16 cellular contexts compared by ENCODE assay signal in the genomic region with DNA sequence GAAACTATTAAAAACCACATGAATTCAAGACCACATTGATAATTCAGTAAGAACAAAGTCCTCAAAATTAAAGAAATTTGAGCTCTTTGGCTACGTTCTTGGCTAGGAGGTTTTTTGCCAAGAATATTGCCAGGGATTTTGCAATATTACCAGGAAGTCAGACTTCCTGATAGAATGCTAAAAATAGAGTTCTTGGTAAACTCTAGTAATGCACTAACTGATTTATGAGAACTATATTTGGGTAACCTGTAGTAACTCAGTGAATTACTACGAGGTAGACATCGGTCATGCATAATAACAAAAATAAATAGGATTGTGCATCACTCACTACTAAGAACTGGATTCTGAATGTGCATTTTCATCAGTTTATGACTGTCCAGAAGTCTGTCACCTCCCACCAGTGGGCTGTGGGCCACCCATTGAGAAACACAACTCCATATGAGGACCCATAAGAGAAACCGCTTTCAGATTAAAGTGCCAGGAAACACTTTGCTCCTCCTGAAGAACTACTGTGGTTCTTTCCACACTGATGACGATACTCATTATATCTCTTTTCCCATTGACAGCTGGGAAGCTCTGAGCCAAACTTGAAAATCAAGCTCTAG.
DNase-seq lines count a peak whose midpoint lies in the region; ATAC-seq and TF ChIP-seq lines count a peak whose summit lies in the region.
"Had no signal": no experiment of that assay in that cellular context is flagged by ENCODE, and none has a peak within 500 bp of the region (broad histone marks: within the 10 kb centered on the region; RNA-seq: fewer than 3 reads in every experiment).

No MANE protein-coding gene starts in this region.

- H3K4me3 ChIP-seq in GM23248 (no peak overlapping the region), epithelial cell of esophagus (ENCODE audit: low read length) (no peak overlapping the region), psoas muscle (no peak overlapping the region)

- no peak overlapping the region for H3K4me3 Mint-ChIP-seq in mesothelial cell of epicardium
- H3K4me3 Mint-ChIP-seq: activated CD4-positive, alpha-beta memory T cell treated with anti-CD3 and anti-CD28 coated beads for 36 hours had no signal

- H3K79me2 ChIP-seq in GM23248 (ENCODE audit: insufficient read depth): no peaks in the 10 kb centered on the region

- TF ChIP-seq CTCF in epithelial cell of esophagus (IDR thresholded peaks at IDR 0.05; ENCODE audit: insufficient read depth, low read depth, low read length, missing control alignments) (no peak), psoas muscle (IDR thresholded peaks at IDR 0.05) (no peak), mesothelial cell of epicardium (IDR thresholded peaks at IDR 0.05; ENCODE audit: unreplicated experiment) (no peak)

- no peaks in the 10 kb centered on the region for H3K4me1 Mint-ChIP-seq in mesothelial cell of epicardium

- H3K27me3 Mint-ChIP-seq in mesothelial cell of epicardium (ENCODE audit: low read depth): peaks cover 3% of the 10 kb centered on the region
- H3K27me3 Mint-ChIP-seq: activated CD4-positive, alpha-beta memory T cell treated with anti-CD3 and anti-CD28 coated beads for 36 hours had no signal

- ATAC-seq in psoas muscle (peak; percentile 53 to 80 (median 64)), HG03175 (IDR thresholded peaks at IDR 0.05; ENCODE audit: unreplicated experiment) (no peak)

- no peak overlapping the region for H3K4me2 ChIP-seq in GM23248 (ENCODE audit: unreplicated experiment)

- H3K27ac Mint-ChIP-seq in mesothelial cell of epicardium: no peak overlapping the region
- H3K27ac Mint-ChIP-seq: activated CD4-positive, alpha-beta memory T cell treated with anti-CD3 and anti-CD28 coated beads for 36 hours had no signal

- no peak overlapping the region for H3K9ac ChIP-seq in GM23248

- intact Hi-C loops in psoas muscle (cut with DNase I): no loop called here

- H3K9me2 ChIP-seq in GM23248 (ENCODE audit: insufficient read depth): no peaks in the 10 kb centered on the region

- H3K36me3 ChIP-seq in GM23248 (ENCODE audit: low read depth) (no peaks in the 10 kb centered on the region), psoas muscle (ENCODE audit: insufficient read depth in 1 of 2, low read depth in 1 of 2) (no peaks in the 10 kb centered on the region)
- H3K36me3 ChIP-seq: WERI-Rb-1 had no signal

- no peaks in the 10 kb centered on the region for H4K20me1 ChIP-seq in GM23248 (ENCODE audit: insufficient read depth)

- 4 to 5% methylated on average over 5 of the region's 5 CpGs for WGBS in GM23248 (ENCODE audit: low coverage in 1 of 2, low lambda C conversion rate in 2 of 2, missing lambda C conversion rate in 2 of 2), 2 experiments
- 18 to 31% (median 20%) methylated on average over 5 of the region's 5 CpGs for WGBS in psoas muscle, 3 donors

- DNase-seq in activated CD8-positive, alpha-beta memory T cell treated with anti-CD3 and anti-CD28 coated beads for 24 hours: peak; percentile 42
- no peak for DNase-seq in activated CD8-positive, alpha-beta memory T cell treated with anti-CD3 and anti-CD28 coated beads, Interleukin-2, amount 50 U/mL, for 4 hours
- DNase-seq in GM23248 (peak; percentile 4), epithelial cell of esophagus (ENCODE audit: low read depth) (peak; percentile 13), psoas muscle (peak in 1 of 2 donors; percentile 41), mesothelial cell of epicardium (ENCODE audit: low spot score in 2 of 2, unreplicated experiment in 2 of 2) (no peak), dedifferentiated amniotic fluid mesenchymal stem cell (ENCODE audit: extremely low spot score) (no peak)
- DNase-seq: activated CD4-positive, alpha-beta memory T cell treated with anti-CD3 and anti-CD28 coated beads for 36 hours; C1 segment of cervical spinal cord; caudate nucleus; GOT3; NCI-H524 treated with DMSO at 0.1 percent for 48 hours; occipital lobe; SHP77 treated with DMSO at 0.1 percent for 48 hours; WERI-Rb-1 had no signal

- H3F3A ChIP-seq in GM23248 (ENCODE audit: insufficient read depth): no peaks in the 10 kb centered on the region

- H3K27me3 ChIP-seq in GM23248 (replicated peaks; ENCODE audit: insufficient read depth): no peaks in the 10 kb centered on the region
- H3K27me3 ChIP-seq in psoas muscle (ENCODE audit: insufficient read depth in 3 of 3, low read length in 2 of 3): no peaks in the 10 kb centered on the region

- H3K9me3 ChIP-seq in GM23248 (ENCODE audit: low read depth) (no peaks in the 10 kb centered on the region), psoas muscle (no peaks in the 10 kb centered on the region)

- in situ Hi-C loops in GM23248 (cut with MboI): no loop called here

- H3K27ac ChIP-seq in GM23248: no peak overlapping the region
- H3K27ac ChIP-seq in psoas muscle: no peak overlapping the region
- H3K27ac ChIP-seq: WERI-Rb-1 had no signal

- no peak overlapping the region for H2AFZ ChIP-seq in GM23248

- H3K9me3 Mint-ChIP-seq in mesothelial cell of epicardium: no peaks in the 10 kb centered on the region
- H3K9me3 Mint-ChIP-seq: activated CD4-positive, alpha-beta memory T cell treated with anti-CD3 and anti-CD28 coated beads for 36 hours had no signal

- H3K36me3 Mint-ChIP-seq in mesothelial cell of epicardium: no peaks in the 10 kb centered on the region
- H3K36me3 Mint-ChIP-seq: activated CD4-positive, alpha-beta memory T cell treated with anti-CD3 and anti-CD28 coated beads for 36 hours had no signal

- no peaks in the 10 kb centered on the region for H3K4me1 ChIP-seq in GM23248 (ENCODE audit: insufficient read depth)
- peaks cover 11% of the 10 kb centered on the region for H3K4me1 ChIP-seq in psoas muscle

Comparison
In these comparisons a context has a peak if more than half of its experiments do, and no peak if none do; other contexts are left out.
1. DNase-seq: peak in activated CD8-positive, alpha-beta memory T cell treated with anti-CD3 and anti-CD28 coated beads for 24 hours (single experiment), GM23248 (single experiment) and epithelial cell of esophagus (single experiment); none in activated CD8-positive, alpha-beta memory T cell treated with anti-CD3 and anti-CD28 coated beads, Interleukin-2, amount 50 U/mL, for 4 hours (single experiment), mesothelial cell of epicardium (0 of 2) and dedifferentiated amniotic fluid mesenchymal stem cell (single experiment).